35 cellular contexts compared by ENCODE assay signal in genomic region chr1:236877661-236878060, GRCh38.
"Had no signal": no experiment of that assay in that cellular context is flagged by ENCODE, and none has a peak within 500 bp of the region (broad histone marks: within the 10 kb centered on the region; RNA-seq: fewer than 3 reads in every experiment).

No MANE protein-coding gene starts in this region.

- H3K4me3 ChIP-seq: adrenal gland, body of pancreas, breast epithelium had no signal

- ATAC-seq: activated CD4-positive, alpha-beta T cell treated with anti-CD3 and anti-CD28 coated beads for 36 hours; activated CD4-positive, CD25-positive, alpha-beta regulatory T cell treated with anti-CD3 and anti-CD28 coated beads, Interleukin-2, amount 50 U/mL, for 24 hours; activated CD8-positive, alpha-beta T cell treated with anti-CD3 and anti-CD28 coated beads for 36 hours; activated naive CD4-positive, alpha-beta T cell treated with anti-CD3 and anti-CD28 coated beads, Interleukin-2, amount 50 U/mL, for 72 hours; activated T-cell treated with anti-CD3 and anti-CD28 coated beads, Interleukin-2, amount 50 U/mL, for 4 hours; activated T-cell treated with anti-CD3 and anti-CD28 coated beads, Interleukin-2, amount 50 U/mL, for 72 hours; activated T-helper 17 cell treated with anti-CD3 and anti-CD28 coated beads, Interleukin-2, amount 50 U/mL, for 72 hours; body of pancreas; WTC11 had no signal

- DNase-seq: activated CD4-positive, alpha-beta memory T cell treated with anti-CD3 and anti-CD28 coated beads for 36 hours; activated CD4-positive, alpha-beta T cell treated with anti-CD3 and anti-CD28 coated beads for 1 hour; activated CD4-positive, alpha-beta T cell treated with anti-CD3 and anti-CD28 coated beads for 36 hours; activated CD4-positive, alpha-beta T cell treated with anti-CD3 and anti-CD28 coated beads, Interleukin-2, amount 10 ng/mL, durations not matched to agents 24 days and 14 days; activated CD4-positive, alpha-beta T cell treated with anti-CD3 and anti-CD28 coated beads, Interleukin-2, amount 50 U/mL, for 1 hour; activated CD4-positive, alpha-beta T cell treated with anti-CD3 and anti-CD28 coated beads, Interleukin-2, amount 50 U/mL, for 4 hours; activated CD4-positive, CD25-positive, alpha-beta regulatory T cell; activated CD8-positive, alpha-beta memory T cell treated with anti-CD3 and anti-CD28 coated beads, Interleukin-2, amount 50 U/mL, for 4 hours; activated CD8-positive, alpha-beta T cell treated with anti-CD3 and anti-CD28 coated beads for 36 hours; activated effector memory CD4-positive, alpha-beta T cell treated with anti-CD3 and anti-CD28 coated beads, Interleukin-2, amount 50 U/mL, for 16 hours; activated gamma-delta T cell treated with Interleukin-2 at 50 U/mL for 16 hours; activated naive CD4-positive, alpha-beta T cell; activated naive CD4-positive, alpha-beta T cell treated with anti-CD3 and anti-CD28 coated beads for 36 hours; activated naive CD4-positive, alpha-beta T cell treated with anti-CD3 and anti-CD28 coated beads, Interleukin-2, amount 50 U/mL, for 16 hours; activated naive CD8-positive, alpha-beta T cell treated with anti-CD3 and anti-CD28 coated beads for 36 hours; activated T-cell treated with anti-CD3 and anti-CD28 coated beads for 4 hours; activated T-cell treated with anti-CD3 and anti-CD28 coated beads, Interleukin-2, amount 50 U/mL, for 1 hour; activated T-cell treated with anti-CD3 and anti-CD28 coated beads, Interleukin-2, amount 50 U/mL, for 4 hours; activated T-cell treated with anti-CD3 and anti-CD28 coated beads, Interleukin-2, amount 50 U/mL, for 72 hours; adrenal gland; amniotic stem cell; aorta; body of pancreas; brain microvascular endothelial cell; central memory CD4-positive, alpha-beta T cell; T-helper 1 cell; T-helper 2 cell; T-helper 9 cell; WERI-Rb-1 had no signal

- FAIRE-seq: astrocyte had no signal
